ENCODE assay signal across 12 cellular contexts in genomic region chr7:95104739-95105138, GRCh38.
DNase-seq lines count a peak whose midpoint lies in the region; ATAC-seq and TF ChIP-seq lines count a peak whose summit lies in the region.
"Had no signal": no experiment of that assay in that cellular context is flagged by ENCODE, and none has a peak within 500 bp of the region (broad histone marks: within the 10 kb centered on the region; RNA-seq: fewer than 3 reads in every experiment).

No MANE protein-coding gene starts in this region.

- TF ChIP-seq EP300 in SK-N-SH (IDR thresholded peaks at IDR 0.05; ENCODE audit: borderline replicate concordance in 1 of 2, low read depth in 1 of 2, low read length in 1 of 2) (0 out of 4 replicates have a peak, but pooled peaks of 1 of the 2 experiments have one; percentile 25), sigmoid colon (IDR thresholded peaks at IDR 0.05) (peak in 2 of 4 donors; percentile 26 to 70)

- no peaks in the 10 kb centered on the region for H3K4me1 ChIP-seq in SK-N-SH (ENCODE audit: control insufficient read depth in 1 of 2, insufficient read depth in 2 of 2, low read depth in 1 of 2, low read length in 1 of 2)
- H3K4me1 ChIP-seq in sigmoid colon = peaks cover 0 to 39% (median 17%) of the 10 kb centered on the region in 4 donors
- H3K4me1 ChIP-seq: ascending aorta had no signal

- intact Hi-C loops in sigmoid colon (cut with DNase I) = no loop called here

- H3K27ac ChIP-seq in SK-N-SH (ENCODE audit: low read depth in 2 of 2, low read length in 1 of 2) (no peak overlapping the region; a peak in 1 of 4 replicates), sigmoid colon (peak overlapping the region; percentile 32 to 78 (median 70))
- H3K27ac ChIP-seq: ascending aorta had no signal

- no peaks in the 10 kb centered on the region for H3K79me2 ChIP-seq in SK-N-SH (ENCODE audit: insufficient read depth)

- H3K36me3 ChIP-seq in SK-N-SH (replicated peaks in 1 of 2; ENCODE audit: control insufficient read depth in 1 of 2, insufficient read depth in 2 of 2, low read length in 1 of 2) (no peaks in the 10 kb centered on the region), sigmoid colon (no peaks in the 10 kb centered on the region)
- H3K36me3 ChIP-seq: ascending aorta had no signal

- no peak for ATAC-seq in GM19452 (IDR thresholded peaks at IDR 0.05; ENCODE audit: unreplicated experiment)
- no peak for ATAC-seq in HG03571 (IDR thresholded peaks at IDR 0.05; ENCODE audit: unreplicated experiment)

- no peaks in the 10 kb centered on the region for H3F3A ChIP-seq in SK-N-SH (replicated peaks; ENCODE audit: insufficient read depth)

- POLR2A ChIA-PET in SK-N-SH (lab: Yijun Ruan, JAX) = no interaction called here

- no peak overlapping the region for H3K9ac ChIP-seq in SK-N-SH

- 8% methylated on average over 1 of the region's 1 CpG for WGBS in SK-N-SH (ENCODE audit: low lambda C conversion rate)
- WGBS in sigmoid colon, 2 donors = 14 to 26% methylated on average over 1 of the region's 1 CpG

- TF ChIP-seq POLR2A in sigmoid colon (IDR thresholded peaks at IDR 0.05) = no peak

- TF ChIP-seq CTCF in SK-N-SH (IDR thresholded peaks at IDR 0.05) (no peak), fibroblast of pulmonary artery (IDR thresholded peaks at IDR 0.05; ENCODE audit: low read length, missing control alignments) (no peak), sigmoid colon (IDR thresholded peaks at IDR 0.05) (no peak)

- 0 out of 2 replicates have a peak, but pooled peaks cover 5% of the 10 kb centered on the region for H3K9me2 ChIP-seq in SK-N-SH

- CTCF ChIA-PET in SK-N-SH (lab: Yijun Ruan, JAX) = interaction anchor here (1.3 kb wide), 1 partner anchor 302 kb away, joined by 3 read pairs; no protein-coding TSS in a partner anchor

- no peaks in the 10 kb centered on the region for H4K20me1 ChIP-seq in SK-N-SH (ENCODE audit: insufficient read depth)

- H3K9me3 ChIP-seq in SK-N-SH (no peaks in the 10 kb centered on the region), sigmoid colon (no peaks in the 10 kb centered on the region)
- H3K9me3 ChIP-seq: ascending aorta had no signal

- H2AFZ ChIP-seq in SK-N-SH (ENCODE audit: low read depth) = no peak overlapping the region

- DNase-seq in HCEC 1CT (peak; percentile 13), SK-N-SH (no peak), fibroblast of pulmonary artery (ENCODE audit: low read depth) (peak; percentile 9), sigmoid colon (no peak), NCI-H526 (lab: John Stamatoyannopoulos, UW) (no peak), GM03348 (ENCODE audit: low spot score) (no peak)
- DNase-seq: naive B cell; NCI-H1436 treated with DMSO at 0.1 percent for 48 hours; stimulated activated CD4-positive, alpha-beta T cell treated with anti-CD3 and anti-CD28 coated beads, Interleukin-2, amount 100 ng/mL, for 48 hours had no signal

- H3K27me3 ChIP-seq in SK-N-SH (ENCODE audit: insufficient read depth) = no peaks in the 10 kb centered on the region
- no peaks in the 10 kb centered on the region for H3K27me3 ChIP-seq in sigmoid colon
- H3K27me3 ChIP-seq: ascending aorta had no signal

- TF ChIP-seq RAD21 in SK-N-SH (IDR thresholded peaks at IDR 0.05; ENCODE audit: low read length) = no peak

- H3K4me3 ChIP-seq in SK-N-SH (ENCODE audit: low read depth in 2 of 2, low read length in 1 of 2) (no peak overlapping the region), fibroblast of pulmonary artery (replicated peaks; ENCODE audit: low read depth, low read length) (no peak overlapping the region), sigmoid colon (peak overlapping the region in 2 of 4 donors; percentile 3 to 16)
- H3K4me3 ChIP-seq: ascending aorta had no signal

- no peak overlapping the region for H3K4me2 ChIP-seq in SK-N-SH

TF ChIP-seq in SK-N-SH, 30 proteins besides CTCF, POLR2A, EP300 and RAD21:
- TF ChIP-seq ZBTB33 (IDR thresholded peaks at IDR 0.05; ENCODE audit: borderline replicate concordance, low read depth) = no peak
- TF ChIP-seq ELF1 (IDR thresholded peaks at IDR 0.05) = no peak
- no peak for TF ChIP-seq NFIC (IDR thresholded peaks at IDR 0.05; ENCODE audit: borderline replicate concordance)
- no peak for TF ChIP-seq JUND (IDR thresholded peaks at IDR 0.05)
- peak; percentile 24; the same call in 1 of the 2 replicates for TF ChIP-seq PBX3 (IDR thresholded peaks at IDR 0.05)
- no peak for TF ChIP-seq RCOR1 (IDR thresholded peaks at IDR 0.05; ENCODE audit: low read length)
- TF ChIP-seq NRF1 (IDR thresholded peaks at IDR 0.05; ENCODE audit: low read depth, low read length) = no peak

Comparison
In these comparisons a context has a peak if more than half of its experiments do, and no peak if none do; other contexts are left out.
1. DNase-seq: peak in HCEC 1CT (single experiment) and fibroblast of pulmonary artery (single experiment); none in SK-N-SH (single experiment), sigmoid colon (single experiment), NCI-H526 (0 of 2) and GM03348 (single experiment).
2. H3K27ac ChIP-seq: peak in sigmoid colon (4 of 4); none in SK-N-SH (0 of 2).